In genomic region chr3:38479431-38480092, GRCh38 we compare ENCODE assay signal across 1 cellular context.
TF ChIP-seq lines count a peak whose summit lies in the region.

No MANE protein-coding gene starts in this region.

TF ChIP-seq in HepG2, 621 proteins besides CTCF, POLR2A, EP300 and RAD21 (continues in another document):
- 0 out of 2 replicates have a peak, but pooled peaks have one; percentile 20 for TF ChIP-seq ZFX (CRISPR knock-in tag; IDR thresholded peaks at IDR 0.05; ENCODE audit: low read depth)
- TF ChIP-seq, protein P1, sequence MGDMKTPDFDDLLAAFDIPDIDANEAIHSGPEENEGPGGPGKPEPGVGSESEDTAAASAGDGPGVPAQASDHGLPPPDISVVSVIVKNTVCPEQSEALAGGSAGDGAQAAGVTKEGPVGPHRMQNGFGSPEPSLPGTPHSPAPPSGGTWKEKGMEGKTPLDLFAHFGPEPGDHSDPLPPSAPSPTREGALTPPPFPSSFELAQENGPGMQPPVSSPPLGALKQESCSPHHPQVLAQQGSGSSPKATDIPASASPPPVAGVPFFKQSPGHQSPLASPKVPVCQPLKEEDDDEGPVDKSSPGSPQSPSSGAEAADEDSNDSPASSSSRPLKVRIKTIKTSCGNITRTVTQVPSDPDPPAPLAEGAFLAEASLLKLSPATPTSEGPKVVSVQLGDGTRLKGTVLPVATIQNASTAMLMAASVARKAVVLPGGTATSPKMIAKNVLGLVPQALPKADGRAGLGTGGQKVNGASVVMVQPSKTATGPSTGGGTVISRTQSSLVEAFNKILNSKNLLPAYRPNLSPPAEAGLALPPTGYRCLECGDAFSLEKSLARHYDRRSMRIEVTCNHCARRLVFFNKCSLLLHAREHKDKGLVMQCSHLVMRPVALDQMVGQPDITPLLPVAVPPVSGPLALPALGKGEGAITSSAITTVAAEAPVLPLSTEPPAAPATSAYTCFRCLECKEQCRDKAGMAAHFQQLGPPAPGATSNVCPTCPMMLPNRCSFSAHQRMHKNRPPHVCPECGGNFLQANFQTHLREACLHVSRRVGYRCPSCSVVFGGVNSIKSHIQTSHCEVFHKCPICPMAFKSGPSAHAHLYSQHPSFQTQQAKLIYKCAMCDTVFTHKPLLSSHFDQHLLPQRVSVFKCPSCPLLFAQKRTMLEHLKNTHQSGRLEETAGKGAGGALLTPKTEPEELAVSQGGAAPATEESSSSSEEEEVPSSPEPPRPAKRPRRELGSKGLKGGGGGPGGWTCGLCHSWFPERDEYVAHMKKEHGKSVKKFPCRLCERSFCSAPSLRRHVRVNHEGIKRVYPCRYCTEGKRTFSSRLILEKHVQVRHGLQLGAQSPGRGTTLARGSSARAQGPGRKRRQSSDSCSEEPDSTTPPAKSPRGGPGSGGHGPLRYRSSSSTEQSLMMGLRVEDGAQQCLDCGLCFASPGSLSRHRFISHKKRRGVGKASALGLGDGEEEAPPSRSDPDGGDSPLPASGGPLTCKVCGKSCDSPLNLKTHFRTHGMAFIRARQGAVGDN (CRISPR knock-in tag; IDR thresholded peaks at IDR 0.05): peak; percentile 44
- no peak for TF ChIP-seq LCORL (IDR thresholded peaks at IDR 0.05)
- no peak for TF ChIP-seq LCORL (CRISPR knock-in tag; IDR thresholded peaks at IDR 0.05)
- TF ChIP-seq RBM22 (optimal IDR thresholded peaks at IDR 0.05; ENCODE audit: low read length): no peak
- TF ChIP-seq ZNF317 (CRISPR knock-in tag; IDR thresholded peaks at IDR 0.05): no peak
- no peak for TF ChIP-seq BRD4 (CRISPR knock-in tag; IDR thresholded peaks at IDR 0.05)
- TF ChIP-seq KDM2A (CRISPR knock-in tag; IDR thresholded peaks at IDR 0.05; ENCODE audit: borderline replicate concordance, low read depth): no peak
- no peak for TF ChIP-seq FLYWCH1 (CRISPR knock-in tag; IDR thresholded peaks at IDR 0.05)
- no peak for TF ChIP-seq SIN3A (IDR thresholded peaks at IDR 0.05; ENCODE audit: borderline replicate concordance, low read depth, low read length)
- no peak for TF ChIP-seq HNRNPL (IDR thresholded peaks at IDR 0.05; ENCODE audit: low read depth, low read length)
- TF ChIP-seq ELK4 (CRISPR knock-in tag; IDR thresholded peaks at IDR 0.05; ENCODE audit: borderline replicate concordance): no peak
- TF ChIP-seq, protein P2, sequence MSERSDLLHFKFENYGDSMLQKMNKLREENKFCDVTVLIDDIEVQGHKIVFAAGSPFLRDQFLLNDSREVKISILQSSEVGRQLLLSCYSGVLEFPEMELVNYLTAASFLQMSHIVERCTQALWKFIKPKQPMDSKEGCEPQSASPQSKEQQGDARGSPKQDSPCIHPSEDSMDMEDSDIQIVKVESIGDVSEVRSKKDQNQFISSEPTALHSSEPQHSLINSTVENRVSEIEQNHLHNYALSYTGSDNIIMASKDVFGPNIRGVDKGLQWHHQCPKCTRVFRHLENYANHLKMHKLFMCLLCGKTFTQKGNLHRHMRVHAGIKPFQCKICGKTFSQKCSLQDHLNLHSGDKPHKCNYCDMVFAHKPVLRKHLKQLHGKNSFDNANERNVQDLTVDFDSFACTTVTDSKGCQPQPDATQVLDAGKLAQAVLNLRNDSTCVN (CRISPR knock-in tag; IDR thresholded peaks at IDR 0.05; ENCODE audit: borderline replicate concordance): no peak
- no peak for TF ChIP-seq MTF2 (CRISPR knock-in tag; IDR thresholded peaks at IDR 0.05; ENCODE audit: borderline replicate concordance)
- no peak for TF ChIP-seq NFE2L1 (CRISPR knock-in tag; IDR thresholded peaks at IDR 0.05; ENCODE audit: borderline replicate concordance)
- peak; percentile 21; the same call in 1 of the 2 replicates for TF ChIP-seq SAP130 (CRISPR knock-in tag; IDR thresholded peaks at IDR 0.05; ENCODE audit: low read depth)
- TF ChIP-seq RBM39 (IDR thresholded peaks at IDR 0.05; ENCODE audit: low read depth, low read length, poor library complexity, severe bottlenecking): no peak
- TF ChIP-seq ZNF331 (CRISPR knock-in tag; IDR thresholded peaks at IDR 0.05): no peak
- TF ChIP-seq, protein P3, sequence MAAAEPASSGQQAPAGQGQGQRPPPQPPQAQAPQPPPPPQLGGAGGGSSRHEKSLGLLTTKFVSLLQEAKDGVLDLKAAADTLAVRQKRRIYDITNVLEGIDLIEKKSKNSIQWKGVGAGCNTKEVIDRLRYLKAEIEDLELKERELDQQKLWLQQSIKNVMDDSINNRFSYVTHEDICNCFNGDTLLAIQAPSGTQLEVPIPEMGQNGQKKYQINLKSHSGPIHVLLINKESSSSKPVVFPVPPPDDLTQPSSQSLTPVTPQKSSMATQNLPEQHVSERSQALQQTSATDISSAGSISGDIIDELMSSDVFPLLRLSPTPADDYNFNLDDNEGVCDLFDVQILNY (CRISPR knock-in tag; conservative IDR thresholded peaks at IDR 0.05): no peak
- no peak for TF ChIP-seq ZFP62 (CRISPR knock-in tag; IDR thresholded peaks at IDR 0.05)
- TF ChIP-seq RXRA (CRISPR knock-in tag; IDR thresholded peaks at IDR 0.05): no peak
- TF ChIP-seq, protein P4, sequence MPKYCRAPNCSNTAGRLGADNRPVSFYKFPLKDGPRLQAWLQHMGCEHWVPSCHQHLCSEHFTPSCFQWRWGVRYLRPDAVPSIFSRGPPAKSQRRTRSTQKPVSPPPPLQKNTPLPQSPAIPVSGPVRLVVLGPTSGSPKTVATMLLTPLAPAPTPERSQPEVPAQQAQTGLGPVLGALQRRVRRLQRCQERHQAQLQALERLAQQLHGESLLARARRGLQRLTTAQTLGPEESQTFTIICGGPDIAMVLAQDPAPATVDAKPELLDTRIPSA (CRISPR knock-in tag; IDR thresholded peaks at IDR 0.05; ENCODE audit: borderline replicate concordance): no peak
- TF ChIP-seq ZNF281 (CRISPR knock-in tag; IDR thresholded peaks at IDR 0.05; ENCODE audit: borderline replicate concordance): no peak
- no peak for TF ChIP-seq KLF11 (CRISPR knock-in tag; IDR thresholded peaks at IDR 0.05)
- no peak for TF ChIP-seq ATAD3A (CRISPR knock-in tag; IDR thresholded peaks at IDR 0.05)
- TF ChIP-seq, protein P5, sequence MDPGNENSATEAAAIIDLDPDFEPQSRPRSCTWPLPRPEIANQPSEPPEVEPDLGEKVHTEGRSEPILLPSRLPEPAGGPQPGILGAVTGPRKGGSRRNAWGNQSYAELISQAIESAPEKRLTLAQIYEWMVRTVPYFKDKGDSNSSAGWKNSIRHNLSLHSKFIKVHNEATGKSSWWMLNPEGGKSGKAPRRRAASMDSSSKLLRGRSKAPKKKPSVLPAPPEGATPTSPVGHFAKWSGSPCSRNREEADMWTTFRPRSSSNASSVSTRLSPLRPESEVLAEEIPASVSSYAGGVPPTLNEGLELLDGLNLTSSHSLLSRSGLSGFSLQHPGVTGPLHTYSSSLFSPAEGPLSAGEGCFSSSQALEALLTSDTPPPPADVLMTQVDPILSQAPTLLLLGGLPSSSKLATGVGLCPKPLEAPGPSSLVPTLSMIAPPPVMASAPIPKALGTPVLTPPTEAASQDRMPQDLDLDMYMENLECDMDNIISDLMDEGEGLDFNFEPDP (CRISPR knock-in tag; conservative IDR thresholded peaks at IDR 0.05): 0 out of 2 replicates have a peak, but pooled peaks have one; percentile 86
- no peak for TF ChIP-seq ZNF678 (CRISPR knock-in tag; IDR thresholded peaks at IDR 0.05)
- TF ChIP-seq MAFK (conservative IDR thresholded peaks at IDR 0.05 in 1 of 2, IDR thresholded peaks at IDR 0.05 in 1 of 2; ENCODE audit: low read length in 2 of 2): peak; percentile 52 to 71
- no peak for TF ChIP-seq ZNF781 (CRISPR knock-in tag; IDR thresholded peaks at IDR 0.05; ENCODE audit: borderline replicate concordance, not compliant biosample characterization)
- TF ChIP-seq ZMYM4 (CRISPR knock-in tag; IDR thresholded peaks at IDR 0.05): 0 out of 2 replicates have a peak, but pooled peaks have one; percentile 24
- TF ChIP-seq STAG1 (CRISPR knock-in tag; IDR thresholded peaks at IDR 0.05): peak; percentile 90
- no peak for TF ChIP-seq ATF2 (CRISPR knock-in tag; IDR thresholded peaks at IDR 0.05)
- no peak for TF ChIP-seq ZFP1 (CRISPR knock-in tag; IDR thresholded peaks at IDR 0.05)
- TF ChIP-seq GPN1 (CRISPR knock-in tag; IDR thresholded peaks at IDR 0.05; ENCODE audit: borderline replicate concordance): no peak
- TF ChIP-seq, protein P6, sequence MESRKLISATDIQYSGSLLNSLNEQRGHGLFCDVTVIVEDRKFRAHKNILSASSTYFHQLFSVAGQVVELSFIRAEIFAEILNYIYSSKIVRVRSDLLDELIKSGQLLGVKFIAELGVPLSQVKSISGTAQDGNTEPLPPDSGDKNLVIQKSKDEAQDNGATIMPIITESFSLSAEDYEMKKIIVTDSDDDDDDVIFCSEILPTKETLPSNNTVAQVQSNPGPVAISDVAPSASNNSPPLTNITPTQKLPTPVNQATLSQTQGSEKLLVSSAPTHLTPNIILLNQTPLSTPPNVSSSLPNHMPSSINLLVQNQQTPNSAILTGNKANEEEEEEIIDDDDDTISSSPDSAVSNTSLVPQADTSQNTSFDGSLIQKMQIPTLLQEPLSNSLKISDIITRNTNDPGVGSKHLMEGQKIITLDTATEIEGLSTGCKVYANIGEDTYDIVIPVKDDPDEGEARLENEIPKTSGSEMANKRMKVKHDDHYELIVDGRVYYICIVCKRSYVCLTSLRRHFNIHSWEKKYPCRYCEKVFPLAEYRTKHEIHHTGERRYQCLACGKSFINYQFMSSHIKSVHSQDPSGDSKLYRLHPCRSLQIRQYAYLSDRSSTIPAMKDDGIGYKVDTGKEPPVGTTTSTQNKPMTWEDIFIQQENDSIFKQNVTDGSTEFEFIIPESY (CRISPR knock-in tag; IDR thresholded peaks at IDR 0.05): no peak
- no peak for TF ChIP-seq HINFP (CRISPR knock-in tag; IDR thresholded peaks at IDR 0.05; ENCODE audit: low read depth)
- no peak for TF ChIP-seq NFE2 (CRISPR knock-in tag; IDR thresholded peaks at IDR 0.05)
- no peak for TF ChIP-seq WIZ (CRISPR knock-in tag; IDR thresholded peaks at IDR 0.05)
- TF ChIP-seq POLR2AphosphoS5 (IDR thresholded peaks at IDR 0.05; ENCODE audit: low read depth, low read length): no peak
- peak; percentile 47 for TF ChIP-seq MAFF (IDR thresholded peaks at IDR 0.05; ENCODE audit: low read depth, low read length)
- TF ChIP-seq, protein P7, sequence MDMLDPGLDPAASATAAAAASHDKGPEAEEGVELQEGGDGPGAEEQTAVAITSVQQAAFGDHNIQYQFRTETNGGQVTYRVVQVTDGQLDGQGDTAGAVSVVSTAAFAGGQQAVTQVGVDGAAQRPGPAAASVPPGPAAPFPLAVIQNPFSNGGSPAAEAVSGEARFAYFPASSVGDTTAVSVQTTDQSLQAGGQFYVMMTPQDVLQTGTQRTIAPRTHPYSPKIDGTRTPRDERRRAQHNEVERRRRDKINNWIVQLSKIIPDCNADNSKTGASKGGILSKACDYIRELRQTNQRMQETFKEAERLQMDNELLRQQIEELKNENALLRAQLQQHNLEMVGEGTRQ (IDR thresholded peaks at IDR 0.05; ENCODE audit: low read depth, low read length): no peak
- TF ChIP-seq, protein P7 (CRISPR knock-in tag; IDR thresholded peaks at IDR 0.05; ENCODE audit: borderline replicate concordance): no peak
- no peak for TF ChIP-seq ZBTB7B (CRISPR knock-in tag; IDR thresholded peaks at IDR 0.05)
- TF ChIP-seq SPEN (CRISPR knock-in tag; IDR thresholded peaks at IDR 0.05; ENCODE audit: low read depth): no peak
- TF ChIP-seq SMC3 (IDR thresholded peaks at IDR 0.05; ENCODE audit: low read length): peak; percentile 74
- TF ChIP-seq ZKSCAN1 (IDR thresholded peaks at IDR 0.05; ENCODE audit: low read length): no peak
